ENCODE assay signal across 10 cellular contexts in genomic region chr20:38892091-38892981, GRCh38. TPM values are rescaled to one million over a fixed set of nuclear protein-coding genes. Genes with fewer than 3 reads are reported as not detected.
DNase-seq lines count a peak whose midpoint lies in the region; ATAC-seq and TF ChIP-seq lines count a peak whose summit lies in the region.
"Had no signal": no experiment of that assay in that cellular context is flagged by ENCODE, and none has a peak within 500 bp of the region (broad histone marks: within the 10 kb centered on the region; RNA-seq: fewer than 3 reads in every experiment).

No MANE protein-coding gene starts in this region.

- H3K9me3 ChIP-seq in DOHH2 (ENCODE audit: control insufficient read depth, insufficient read depth, low read length) = no peaks in the 10 kb centered on the region
- no peaks in the 10 kb centered on the region for H3K9me3 ChIP-seq in lower lobe of right lung

- peak overlapping the region; percentile 95 for H3K27ac ChIP-seq in DOHH2 (ENCODE audit: low read depth, low read length)
- H3K27ac ChIP-seq in lower lobe of right lung = no peak overlapping the region

- H4K20me1 ChIP-seq in DOHH2 (ENCODE audit: control insufficient read depth, insufficient read depth, low read depth, low read length) = no peaks in the 10 kb centered on the region

- H3K4me2 ChIP-seq in DOHH2 (ENCODE audit: low read length) = peak overlapping the region; percentile 88

- peaks cover 67% of the 10 kb centered on the region for H3K36me3 Mint-ChIP-seq in activated T-helper 17 cell treated with anti-CD3 and anti-CD28 coated beads, Interleukin-2, amount 50 U/mL, for 72 hours (ENCODE audit: low read depth)

- peaks cover 38% of the 10 kb centered on the region for H3K4me1 Mint-ChIP-seq in activated T-helper 17 cell treated with anti-CD3 and anti-CD28 coated beads, Interleukin-2, amount 50 U/mL, for 72 hours

- H3K27me3 ChIP-seq in DOHH2 (ENCODE audit: control insufficient read depth, low read length) (no peaks in the 10 kb centered on the region), lower lobe of right lung (ENCODE audit: low read depth) (no peaks in the 10 kb centered on the region)

- DNase-seq in DMS79 treated with DMSO at 0.1 percent for 48 hours (lab: John Stamatoyannopoulos, UW) = no peak
- DNase-seq in lower lobe of right lung = no peak
- DNase-seq in Ammon's horn (ENCODE audit: low spot score) = no peak
- no peak for DNase-seq in stimulated activated CD4-positive, alpha-beta T cell treated with anti-CD3 and anti-CD28 coated beads, Interleukin-4, amount 100 ng/mL, for 24 hours
- DNase-seq: retina, trophoblast cell had no signal

- intact Hi-C loops in lower lobe of right lung (cut with DNase I) = no loop called here

- H3K4me1 ChIP-seq in DOHH2 (ENCODE audit: control insufficient read depth, low read length) (peaks cover 77% of the 10 kb centered on the region), lower lobe of right lung (peaks cover 9% of the 10 kb centered on the region)

- peak overlapping the region; percentile 76 for H3K4me3 Mint-ChIP-seq in activated T-helper 17 cell treated with anti-CD3 and anti-CD28 coated beads, Interleukin-2, amount 50 U/mL, for 72 hours

- peak; percentile 54 for ATAC-seq in GM19467 (IDR thresholded peaks at IDR 0.05; ENCODE audit: unreplicated experiment)
- peak; percentile 42 for ATAC-seq in HG03196 (IDR thresholded peaks at IDR 0.05; ENCODE audit: unreplicated experiment)
- ATAC-seq in activated T-helper 17 cell treated with anti-CD3 and anti-CD28 coated beads, Interleukin-2, amount 50 U/mL, for 72 hours (replicated peaks) = peak; percentile 73
- ATAC-seq in lower lobe of right lung = no peak

- H3K4me3 ChIP-seq in DOHH2 (ENCODE audit: low read length) (peak overlapping the region; percentile 66), lower lobe of right lung (no peak overlapping the region)

- H3K27ac Mint-ChIP-seq in activated T-helper 17 cell treated with anti-CD3 and anti-CD28 coated beads, Interleukin-2, amount 50 U/mL, for 72 hours = peak overlapping the region; percentile 98

- no peak for TF ChIP-seq CTCF in DOHH2 (IDR thresholded peaks at IDR 0.05; ENCODE audit: low read depth, low read length, poor library complexity, severe bottlenecking)
- no peak for TF ChIP-seq CTCF in lower lobe of right lung (IDR thresholded peaks at IDR 0.05)

- H3K36me3 ChIP-seq in DOHH2 (ENCODE audit: control insufficient read depth, low read length) (peaks cover 56% of the 10 kb centered on the region), lower lobe of right lung (no peaks in the 10 kb centered on the region)

- H3K9me2 ChIP-seq in DOHH2 (replicated peaks; ENCODE audit: control insufficient read depth, low read length) = no peaks in the 10 kb centered on the region

- H3K27me3 Mint-ChIP-seq in activated T-helper 17 cell treated with anti-CD3 and anti-CD28 coated beads, Interleukin-2, amount 50 U/mL, for 72 hours = no peaks in the 10 kb centered on the region

- peaks cover 32% of the 10 kb centered on the region for H3K79me2 ChIP-seq in DOHH2 (ENCODE audit: control insufficient read depth, low read length)

- peaks cover 21% of the 10 kb centered on the region for H3F3A ChIP-seq in DOHH2 (ENCODE audit: control insufficient read depth, insufficient read depth)

- H3K9me3 Mint-ChIP-seq in activated T-helper 17 cell treated with anti-CD3 and anti-CD28 coated beads, Interleukin-2, amount 50 U/mL, for 72 hours = no peaks in the 10 kb centered on the region

RNA-seq across cellular contexts. Expression of gene FAM83D, which starts 33.9 kb away (rescaled TPM):
- total RNA-seq in activated T-helper 17 cell treated with anti-CD3 and anti-CD28 coated beads, Interleukin-2, amount 50 U/mL, for 72 hours = 10 to 100 TPM; 15.9 to 18.3 TPM
- 0.71 TPM for total RNA-seq in lower lobe of right lung

Comparison
In these comparisons a context has a peak if more than half of its experiments do, and no peak if none do; other contexts are left out.
1. ATAC-seq: peak in GM19467 (single experiment), HG03196 (single experiment) and activated T-helper 17 cell treated with anti-CD3 and anti-CD28 coated beads, Interleukin-2, amount 50 U/mL, for 72 hours (single experiment); none in lower lobe of right lung (0 of 2).